Comparison of ENCODE assay signal across 7 cellular contexts in the genomic region with DNA sequence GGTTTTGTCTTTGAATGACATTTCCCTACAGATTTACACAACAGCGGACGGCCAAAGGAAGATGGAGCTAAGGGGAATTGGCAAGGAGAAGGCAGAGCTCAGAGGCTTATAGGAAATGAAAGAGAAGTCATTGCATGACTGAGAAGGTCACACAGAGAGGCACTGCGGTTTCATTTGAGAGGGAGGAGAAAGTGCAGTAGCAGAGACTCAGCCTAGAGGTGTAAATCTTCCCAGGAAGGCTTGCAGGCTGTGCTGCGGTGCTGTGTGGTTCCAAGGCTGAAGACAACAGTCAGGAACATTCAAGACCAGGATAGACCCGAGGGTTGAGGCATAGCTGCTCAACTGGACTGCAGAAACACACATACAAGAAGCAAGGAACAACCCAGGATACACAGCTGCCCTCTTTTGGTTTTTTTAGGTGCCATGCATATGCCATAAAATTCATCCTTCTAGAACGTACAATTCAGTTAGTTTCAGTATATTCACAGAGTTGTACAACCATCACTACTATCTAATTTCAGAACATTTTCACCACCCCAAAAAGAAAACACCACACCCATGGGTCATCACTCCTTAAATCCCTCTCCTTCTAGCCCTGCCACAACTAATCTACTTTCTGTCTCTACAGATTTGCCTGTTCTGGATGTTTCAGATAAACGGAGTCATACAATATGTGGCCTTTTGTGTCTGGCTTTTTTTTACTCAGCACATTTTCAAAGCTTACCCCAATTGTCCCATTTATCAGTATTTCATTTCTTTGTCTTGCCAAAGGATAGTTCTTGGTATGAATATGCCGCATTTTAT.
DNase-seq lines count a peak whose midpoint lies in the region; ATAC-seq and TF ChIP-seq lines count a peak whose summit lies in the region.
"Not testable (repeated sequence)": the region's sequence is repeated elsewhere in the genome, so short reads cannot be mapped to it uniquely, and the experiment has no call there.

No MANE protein-coding gene starts in this region.

- H3K4me3 ChIP-seq in OCI-LY3 (ENCODE audit: low read length) = peak overlapping the region; percentile 69
- not testable (repeated sequence) for H3K4me3 ChIP-seq in mucosa of descending colon

- peak overlapping the region; percentile 47; the same call in 1 of the 2 replicates for H3K9ac ChIP-seq in OCI-LY3 (ENCODE audit: low read length)

- TF ChIP-seq CTCF in OCI-LY3 (IDR thresholded peaks at IDR 0.05; ENCODE audit: low read depth, low read length) = peak; percentile 21; the same call in 1 of the 2 replicates
- not testable (repeated sequence) for TF ChIP-seq CTCF in mucosa of descending colon (IDR thresholded peaks at IDR 0.05)

- not testable (repeated sequence) for H2AFZ ChIP-seq in OCI-LY3 (ENCODE audit: low read depth, low read length)

- ATAC-seq in GM18519 (IDR thresholded peaks at IDR 0.05; ENCODE audit: low FRiP score, unreplicated experiment) (peak; percentile 69), GM21723 (IDR thresholded peaks at IDR 0.05; ENCODE audit: unreplicated experiment) (peak; percentile 69), HG03108 (IDR thresholded peaks at IDR 0.05; ENCODE audit: unreplicated experiment) (peak; percentile 95), mucosa of descending colon (peak; percentile 64)
- peak; percentile 98 for ATAC-seq in activated CD8-positive, alpha-beta T cell treated with anti-CD3 and anti-CD28 coated beads, Interleukin-2, amount 10 ng/mL, durations not matched to agents 7 days and 5 days

- DNase-seq in activated CD8-positive, alpha-beta T cell treated with anti-CD3 and anti-CD28 coated beads, Interleukin-2, amount 10 ng/mL, durations not matched to agents 7 days and 5 days = peak; percentile 20
- DNase-seq in mucosa of descending colon = not testable (repeated sequence)

- intact Hi-C loops in dendritic cell treated with granulocyte-macrophage colony-stimulating factor and Interleukin-4, amounts not matched to agents 40 ng/mL and 50 ng/mL, for 4 days (cut with micrococcal nuclease); mucosa of descending colon (cut with DNase I, micrococcal nuclease): not testable (repeated sequence)

- H3K4me1 ChIP-seq in OCI-LY3 (ENCODE audit: low read length); mucosa of descending colon (ENCODE audit: low read depth): not testable (repeated sequence)

- not testable (repeated sequence) for H3K27me3 Mint-ChIP-seq in activated CD8-positive, alpha-beta T cell treated with anti-CD3 and anti-CD28 coated beads, Interleukin-2, amount 10 ng/mL, durations not matched to agents 7 days and 5 days (ENCODE audit: low read depth); dendritic cell treated with granulocyte-macrophage colony-stimulating factor and Interleukin-4, amounts not matched to agents 40 ng/mL and 50 ng/mL, for 4 days

- H3K27ac ChIP-seq in OCI-LY3 (ENCODE audit: low read length) = peak overlapping the region; percentile 64

- peak overlapping the region; percentile 29 for H3K4me3 Mint-ChIP-seq in activated CD8-positive, alpha-beta T cell treated with anti-CD3 and anti-CD28 coated beads, Interleukin-2, amount 10 ng/mL, durations not matched to agents 7 days and 5 days
- peak overlapping the region; percentile 44 for H3K4me3 Mint-ChIP-seq in dendritic cell treated with granulocyte-macrophage colony-stimulating factor and Interleukin-4, amounts not matched to agents 40 ng/mL and 50 ng/mL, for 4 days

- peaks cover 14% of the 10 kb centered on the region for H3K4me1 Mint-ChIP-seq in activated CD8-positive, alpha-beta T cell treated with anti-CD3 and anti-CD28 coated beads, Interleukin-2, amount 10 ng/mL, durations not matched to agents 7 days and 5 days (ENCODE audit: low read depth)
- H3K4me1 Mint-ChIP-seq in dendritic cell treated with granulocyte-macrophage colony-stimulating factor and Interleukin-4, amounts not matched to agents 40 ng/mL and 50 ng/mL, for 4 days (ENCODE audit: low read depth) = not testable (repeated sequence)

- H3K9me3 ChIP-seq in OCI-LY3 (ENCODE audit: insufficient read depth, low read length); mucosa of descending colon: not testable (repeated sequence)

- H3K36me3 Mint-ChIP-seq in activated CD8-positive, alpha-beta T cell treated with anti-CD3 and anti-CD28 coated beads, Interleukin-2, amount 10 ng/mL, durations not matched to agents 7 days and 5 days (ENCODE audit: low read depth); dendritic cell treated with granulocyte-macrophage colony-stimulating factor and Interleukin-4, amounts not matched to agents 40 ng/mL and 50 ng/mL, for 4 days (ENCODE audit: low read depth): not testable (repeated sequence)

- not testable (repeated sequence) for H3K9me3 Mint-ChIP-seq in activated CD8-positive, alpha-beta T cell treated with anti-CD3 and anti-CD28 coated beads, Interleukin-2, amount 10 ng/mL, durations not matched to agents 7 days and 5 days (ENCODE audit: insufficient read depth); dendritic cell treated with granulocyte-macrophage colony-stimulating factor and Interleukin-4, amounts not matched to agents 40 ng/mL and 50 ng/mL, for 4 days

- H3K36me3 ChIP-seq in OCI-LY3 (replicated peaks; ENCODE audit: low read depth, low read length); mucosa of descending colon (ENCODE audit: low read depth): not testable (repeated sequence)

- H4K20me1 ChIP-seq in OCI-LY3 (ENCODE audit: insufficient read depth, low read length) = not testable (repeated sequence)

- CTCF ChIA-PET in activated CD8-positive, alpha-beta T cell treated with anti-CD3 and anti-CD28 coated beads, Interleukin-2, amount 10 ng/mL, durations not matched to agents 7 days and 5 days (lab: Charles Lee) = not testable (repeated sequence)

- not testable (repeated sequence) for H3K27me3 ChIP-seq in OCI-LY3 (ENCODE audit: low read depth, low read length)

- H3K27ac Mint-ChIP-seq in activated CD8-positive, alpha-beta T cell treated with anti-CD3 and anti-CD28 coated beads, Interleukin-2, amount 10 ng/mL, durations not matched to agents 7 days and 5 days = peak overlapping the region; percentile 55
- not testable (repeated sequence) for H3K27ac Mint-ChIP-seq in dendritic cell treated with granulocyte-macrophage colony-stimulating factor and Interleukin-4, amounts not matched to agents 40 ng/mL and 50 ng/mL, for 4 days

- H3K4me2 ChIP-seq in OCI-LY3 (ENCODE audit: low read length) = peak overlapping the region; percentile 88

- POLR2A ChIA-PET in activated CD8-positive, alpha-beta T cell treated with anti-CD3 and anti-CD28 coated beads, Interleukin-2, amount 10 ng/mL, durations not matched to agents 7 days and 5 days (lab: Charles Lee) = not testable (repeated sequence)

- not testable (repeated sequence) for H3K79me2 ChIP-seq in OCI-LY3 (ENCODE audit: low read length)
